In genomic region chr13:113802090-113802531, GRCh38 we compare ENCODE assay signal across 11 cellular contexts. TPM values are rescaled to one million over a fixed set of nuclear protein-coding genes. Genes with fewer than 3 reads are reported as not detected.
DNase-seq lines count a peak whose midpoint lies in the region; ATAC-seq, FAIRE-seq and TF ChIP-seq lines count a peak whose summit lies in the region.
"Had no signal": no experiment of that assay in that cellular context is flagged by ENCODE, and none has a peak within 500 bp of the region (broad histone marks: within the 10 kb centered on the region; RNA-seq: fewer than 3 reads in every experiment).

No MANE protein-coding gene starts in this region.

- H3K27ac Mint-ChIP-seq in MCF 10A (ENCODE audit: low read depth, unreplicated experiment): no peak overlapping the region
- H3K27ac Mint-ChIP-seq: CD4-positive, alpha-beta memory T cell had no signal

- H3K27ac ChIP-seq in breast epithelium (no peak overlapping the region), kidney (ENCODE audit: low read depth in 2 of 2, low read length in 2 of 2) (no peak overlapping the region), aorta (ENCODE audit: low read depth in 1 of 2, low read length in 2 of 2) (no peak overlapping the region)
- H3K27ac ChIP-seq: KMS-11 had no signal

- no peak for FAIRE-seq in kidney (lab: Jason Lieb, UNC)

- H3K4me3 ChIP-seq in breast epithelium: no peak overlapping the region
- H3K4me3 ChIP-seq in astrocyte of the cerebellum (ENCODE audit: low read depth, low read length): no peak overlapping the region
- no peak overlapping the region for H3K4me3 ChIP-seq in kidney (ENCODE audit: low read length in 2 of 2)
- no peak overlapping the region for H3K4me3 ChIP-seq in aorta (ENCODE audit: low read length in 2 of 2)

- H3K27me3 ChIP-seq in breast epithelium: no peaks in the 10 kb centered on the region
- no peaks in the 10 kb centered on the region for H3K27me3 ChIP-seq in aorta (ENCODE audit: control insufficient read depth in 1 of 2, insufficient read depth in 2 of 2, low read length in 1 of 2)

- intact Hi-C loops in MCF 10A (cut with micrococcal nuclease) (no loop called here), breast epithelium (cut with DNase I; ENCODE audit: low total_unique reads) (no loop called here), kidney (cut with DNase I) (no loop called here), aorta (cut with DNase I) (no loop called here)

- H3K4me1 ChIP-seq in breast epithelium: no peaks in the 10 kb centered on the region
- H3K4me1 ChIP-seq in kidney (ENCODE audit: control insufficient read depth in 1 of 2, insufficient read depth in 1 of 2, low read depth in 1 of 2, low read length in 2 of 2): no peaks in the 10 kb centered on the region
- H3K4me1 ChIP-seq in aorta (ENCODE audit: control insufficient read depth in 1 of 2, insufficient read depth in 2 of 2, low read length in 2 of 2): no peaks in the 10 kb centered on the region

- 23 to 27% methylated on average over 12 to 15 of the region's 15 CpGs for whole genome bisulfite sequencing in aorta, 2 donors

- H3K4me3 Mint-ChIP-seq in MCF 10A (ENCODE audit: unreplicated experiment): no peak overlapping the region
- H3K4me3 Mint-ChIP-seq: CD4-positive, alpha-beta memory T cell had no signal

- ATAC-seq in aorta (ENCODE audit: low FRiP score): no peak

- TF ChIP-seq POLR2A in breast epithelium (IDR thresholded peaks at IDR 0.05): no peak

- BruUV-seq in MCF 10A (replicated peaks; lab: Mats Ljungman, UMichigan): no TSS peak

- H3K36me3 ChIP-seq in breast epithelium (no peaks in the 10 kb centered on the region), kidney (ENCODE audit: control insufficient read depth in 1 of 2, insufficient read depth in 2 of 2, low read length in 2 of 2) (no peaks in the 10 kb centered on the region), aorta (ENCODE audit: control insufficient read depth in 1 of 2, insufficient read depth in 2 of 2, low read length in 1 of 2) (no peaks in the 10 kb centered on the region)

- DNase-seq in MCF 10A (ENCODE audit: unreplicated experiment) (peak; percentile 66), breast epithelium (ENCODE audit: low spot score in 2 of 2) (no peak), astrocyte of the cerebellum (ENCODE audit: low read depth) (peak; percentile 34), kidney (peak; percentile 89), aorta (peak; percentile 67 to 77), SHP77 (lab: John Stamatoyannopoulos, UW) (no peak), NCI-H1417 (lab: John Stamatoyannopoulos, UW) (no peak), NCI-H1105 (lab: John Stamatoyannopoulos, UW) (no peak)
- DNase-seq: activated CD8-positive, alpha-beta memory T cell treated with anti-CD3 and anti-CD28 coated beads for 24 hours; CD4-positive, alpha-beta memory T cell had no signal

- no peaks in the 10 kb centered on the region for H3K4me1 Mint-ChIP-seq in MCF 10A (ENCODE audit: insufficient read depth, unreplicated experiment)
- H3K4me1 Mint-ChIP-seq: CD4-positive, alpha-beta memory T cell had no signal

- no peaks in the 10 kb centered on the region for H3K9me3 Mint-ChIP-seq in MCF 10A (ENCODE audit: unreplicated experiment)
- H3K9me3 Mint-ChIP-seq: CD4-positive, alpha-beta memory T cell had no signal

- no peaks in the 10 kb centered on the region for H3K27me3 Mint-ChIP-seq in MCF 10A (ENCODE audit: insufficient read depth, unreplicated experiment)
- H3K27me3 Mint-ChIP-seq: CD4-positive, alpha-beta memory T cell had no signal

- TF ChIP-seq CTCF in MCF 10A (IDR thresholded peaks at IDR 0.05; ENCODE audit: unreplicated experiment) (no peak), breast epithelium (IDR thresholded peaks at IDR 0.05) (no peak), astrocyte of the cerebellum (IDR thresholded peaks at IDR 0.05; ENCODE audit: low read depth, low read length, missing control alignments) (no peak), kidney (IDR thresholded peaks at IDR 0.05; ENCODE audit: borderline replicate concordance, extremely low read depth, insufficient read depth) (no peak)

- POLR2A ChIA-PET in MCF 10A (lab: Yijun Ruan, JAX): no interaction called here

- in situ Hi-C loops in astrocyte of the cerebellum (cut with HindIII; ENCODE audit: low sequenced_read_pairs): no loop called here

- H3K9me3 ChIP-seq in breast epithelium (no peaks in the 10 kb centered on the region), kidney (ENCODE audit: control insufficient read depth in 1 of 2, low read length in 2 of 2) (no peaks in the 10 kb centered on the region), aorta (ENCODE audit: control insufficient read depth, low read length) (no peaks in the 10 kb centered on the region)

- CTCF ChIA-PET in MCF 10A (lab: Yijun Ruan, JAX): interaction anchor here (0.7 to 1.2 kb wide), 2 partner anchors 13 to 216 kb away, joined by 3 to 4 read pairs; no protein-coding TSS in a partner anchor

- H3K9ac ChIP-seq in kidney (ENCODE audit: low read length in 2 of 2): no peak overlapping the region
- H3K9ac ChIP-seq: KMS-11 had no signal

- no peaks in the 10 kb centered on the region for H3K36me3 Mint-ChIP-seq in MCF 10A (ENCODE audit: insufficient read depth, unreplicated experiment)
- H3K36me3 Mint-ChIP-seq: CD4-positive, alpha-beta memory T cell had no signal

RNA-seq across cellular contexts. Expression of gene TMEM255B, which starts 43.1 kb away (rescaled TPM):
- total RNA-seq in MCF 10A (2022) (7.0 and 15.8 TPM in 2 replicates), breast epithelium (10 to 100 TPM in 1 of 3 donors, 1 to 10 TPM in 2; 2.3 to 11.8 (median 5.2) TPM), kidney (29.3 TPM), aorta (10 to 100 TPM; 36.6 to 67.3 TPM)
- polyA plus RNA-seq in kidney (ENCODE audit: insufficient read depth, low read depth, low replicate concordance) (11.9 TPM), aorta (1 to 10 TPM in 1 of 2 donors, under 1 TPM in 1; 0.63 to 4.3 TPM)

Comparison
In these comparisons a context has a peak if more than half of its experiments do, and no peak if none do; other contexts are left out.
1. DNase-seq: peak in MCF 10A (single experiment), astrocyte of the cerebellum (single experiment), kidney (single experiment) and aorta (2 of 2); none in breast epithelium (0 of 2), SHP77 (0 of 2), NCI-H1417 (0 of 3) and NCI-H1105 (single experiment).